Comparison of ENCODE assay signal across 1 cellular context in the genomic region with DNA sequence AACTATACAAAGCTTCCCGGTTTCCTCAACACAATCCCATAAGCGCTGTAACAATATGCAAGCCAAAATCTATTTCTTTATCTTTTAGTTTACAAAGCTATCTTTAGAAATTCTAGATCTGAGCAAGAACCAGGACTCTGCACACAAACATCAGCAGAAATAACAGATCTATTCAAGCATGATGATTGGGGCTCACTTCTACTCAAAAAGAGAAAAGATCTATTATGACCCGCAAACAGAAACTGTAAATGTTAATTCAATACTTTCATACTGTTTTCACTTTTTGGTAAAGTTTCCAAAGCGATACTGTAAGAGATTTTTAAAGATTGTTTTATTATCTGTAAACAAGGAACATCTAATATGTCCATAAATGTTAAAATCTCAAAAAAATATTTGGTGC.
TF ChIP-seq lines count a peak whose summit lies in the region.

No MANE protein-coding gene starts in this region.

TF ChIP-seq in SK-N-SH, 30 proteins besides CTCF, POLR2A, EP300 and RAD21 (continued from another document):
- TF ChIP-seq GATA2 (CRISPR knock-in tag; IDR thresholded peaks at IDR 0.05) (no peak), NRF1 (IDR thresholded peaks at IDR 0.05; ENCODE audit: low read depth, low read length) (no peak), MXI1 (IDR thresholded peaks at IDR 0.05; ENCODE audit: low read depth, low read length) (no peak), ELF1 (IDR thresholded peaks at IDR 0.05) (no peak), CHD2 (IDR thresholded peaks at IDR 0.05; ENCODE audit: low read length, partially characterized antibody) (no peak), SIN3A (IDR thresholded peaks at IDR 0.05; ENCODE audit: borderline replicate concordance, low read depth, low read length) (no peak), RXRA (IDR thresholded peaks at IDR 0.05; ENCODE audit: borderline replicate concordance, low read depth) (no peak)
